Comparison of ENCODE assay signal across 10 cellular contexts in the genomic region with DNA sequence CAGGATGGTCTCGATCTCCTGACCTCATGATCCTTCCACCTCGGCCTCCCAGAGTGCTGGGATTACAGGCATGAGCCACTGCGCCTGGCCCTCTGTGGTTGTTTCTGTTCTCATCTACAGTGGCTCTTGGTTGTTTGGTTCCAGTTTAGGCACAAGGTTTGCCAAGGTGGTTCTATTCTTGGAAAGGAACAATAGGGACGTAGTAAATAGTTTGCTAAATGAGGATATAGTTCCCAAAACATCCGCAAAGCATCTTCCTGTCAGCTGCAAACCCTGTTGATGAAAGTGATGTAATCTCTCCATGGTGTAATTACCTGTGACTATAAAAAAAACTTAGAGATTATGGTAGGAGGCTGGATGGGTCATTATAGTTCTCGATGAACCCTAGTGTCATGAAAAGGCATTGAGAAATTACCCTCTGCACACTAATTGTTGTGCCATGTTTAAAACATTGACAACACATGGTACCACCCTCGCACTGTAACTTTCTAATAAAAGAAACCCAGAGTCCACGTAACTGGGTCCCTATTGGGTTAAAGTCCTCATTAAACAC. TPM values are rescaled to one million over a fixed set of nuclear protein-coding genes. Genes with fewer than 3 reads are reported as not detected.
A peak's percentile ranks its signal among the peaks of the same experiment; 100 is the strongest.
DNase-seq lines count a peak whose midpoint lies in the region; ATAC-seq and TF ChIP-seq lines count a peak whose summit lies in the region.
"Had no signal": no experiment of that assay in that cellular context is flagged by ENCODE, and none has a peak within 500 bp of the region (broad histone marks: within the 10 kb centered on the region; RNA-seq: fewer than 3 reads in every experiment).

No MANE protein-coding gene starts in this region.

- intact Hi-C loops in mucosa of descending colon (cut with DNase I, micrococcal nuclease) (loop anchor here in 1 of 2 donors (10.0 kb wide), 1 partner anchor 49 kb away; a partner anchor contains a TSS), tibial artery (cut with DNase I; ENCODE audit: low total_unique reads) (loop anchor here (10.0 kb wide), 1 partner anchor 49 kb away; a partner anchor contains a TSS)

- H3K4me1 ChIP-seq in mucosa of descending colon (ENCODE audit: low read depth), result peaks cover 23% of the 10 kb centered on the region
- H3K4me1 ChIP-seq in tibial artery, result peaks cover 0 to 96% (median 74%) of the 10 kb centered on the region in 4 donors

- H3K36me3 Mint-ChIP-seq in activated T-cell treated with anti-CD3 and anti-CD28 coated beads, Interleukin-2, amount 50 U/mL, for 72 hours (ENCODE audit: insufficient read depth in 2 of 2), result peaks cover 11 to 29% of the 10 kb centered on the region in 2 donors
- H3K36me3 Mint-ChIP-seq in activated T-helper 17 cell treated with anti-CD3 and anti-CD28 coated beads, Interleukin-2, amount 50 U/mL, for 72 hours (ENCODE audit: low read depth), result peaks cover 89% of the 10 kb centered on the region

- H3K4me3 ChIP-seq in mucosa of descending colon (no peak overlapping the region), tibial artery (no peak overlapping the region)

- H3K4me1 Mint-ChIP-seq in activated T-cell treated with anti-CD3 and anti-CD28 coated beads, Interleukin-2, amount 50 U/mL, for 72 hours (ENCODE audit: low read depth), result peaks cover 97% of the 10 kb centered on the region
- peaks cover 67% of the 10 kb centered on the region for H3K4me1 Mint-ChIP-seq in activated T-helper 17 cell treated with anti-CD3 and anti-CD28 coated beads, Interleukin-2, amount 50 U/mL, for 72 hours

- no peaks in the 10 kb centered on the region for H3K27me3 Mint-ChIP-seq in activated T-cell treated with anti-CD3 and anti-CD28 coated beads, Interleukin-2, amount 50 U/mL, for 72 hours (ENCODE audit: low read depth)
- H3K27me3 Mint-ChIP-seq in activated T-helper 17 cell treated with anti-CD3 and anti-CD28 coated beads, Interleukin-2, amount 50 U/mL, for 72 hours, result no peaks in the 10 kb centered on the region

- H3K27ac Mint-ChIP-seq in activated T-cell treated with anti-CD3 and anti-CD28 coated beads, Interleukin-2, amount 50 U/mL, for 72 hours, result peak overlapping the region; percentile 26
- peak overlapping the region; percentile 78 for H3K27ac Mint-ChIP-seq in activated T-helper 17 cell treated with anti-CD3 and anti-CD28 coated beads, Interleukin-2, amount 50 U/mL, for 72 hours

- no peak for ATAC-seq in activated T-cell treated with anti-CD3 and anti-CD28 coated beads, Interleukin-2, amount 50 U/mL, for 72 hours (replicated peaks in 1 of 2)
- no peak for ATAC-seq in activated T-helper 17 cell treated with anti-CD3 and anti-CD28 coated beads, Interleukin-2, amount 50 U/mL, for 72 hours (replicated peaks)
- peak; percentile 55 for ATAC-seq in mucosa of descending colon
- no peak for ATAC-seq in HG02759 (IDR thresholded peaks at IDR 0.05; ENCODE audit: unreplicated experiment)

- TF ChIP-seq CTCF in mucosa of descending colon (IDR thresholded peaks at IDR 0.05), result no peak
- TF ChIP-seq CTCF in tibial artery (IDR thresholded peaks at IDR 0.05), result no peak

- peak overlapping the region; percentile 69 to 76 for H3K27ac ChIP-seq in tibial artery

- H3K9me3 ChIP-seq in mucosa of descending colon, result no peaks in the 10 kb centered on the region
- no peaks in the 10 kb centered on the region for H3K9me3 ChIP-seq in tibial artery

- no peaks in the 10 kb centered on the region for H3K36me3 ChIP-seq in mucosa of descending colon (ENCODE audit: low read depth)
- H3K36me3 ChIP-seq in tibial artery, result peaks cover 4 to 10% (median 7%) of the 10 kb centered on the region in 3 donors

- H3K27me3 ChIP-seq in tibial artery, result no peaks in the 10 kb centered on the region

- H3K4me3 Mint-ChIP-seq in activated T-cell treated with anti-CD3 and anti-CD28 coated beads, Interleukin-2, amount 50 U/mL, for 72 hours, result no peak overlapping the region
- H3K4me3 Mint-ChIP-seq in activated T-helper 17 cell treated with anti-CD3 and anti-CD28 coated beads, Interleukin-2, amount 50 U/mL, for 72 hours, result no peak overlapping the region

- no peak for DNase-seq in activated T-cell treated with anti-CD3 and anti-CD28 coated beads, Interleukin-2, amount 50 U/mL, for 72 hours
- no peak for DNase-seq in activated T-cell treated with anti-CD3 and anti-CD28 coated beads, Interleukin-2, amount 50 U/mL, for 48 hours
- no peak for DNase-seq in mucosa of descending colon
- no peak for DNase-seq in tibial artery
- no peak for DNase-seq in HCEC 1CT
- no peak for DNase-seq in SW 1271 (lab: John Stamatoyannopoulos, UW)
- DNase-seq: amniotic stem cell, NCI-H1105 treated with DMSO at 0.1 percent for 48 hours had no signal

- H3K9me3 Mint-ChIP-seq in activated T-cell treated with anti-CD3 and anti-CD28 coated beads, Interleukin-2, amount 50 U/mL, for 72 hours, result no peaks in the 10 kb centered on the region
- H3K9me3 Mint-ChIP-seq in activated T-helper 17 cell treated with anti-CD3 and anti-CD28 coated beads, Interleukin-2, amount 50 U/mL, for 72 hours, result no peaks in the 10 kb centered on the region

RNA-seq across cellular contexts. Expression of a gene that starts 52.9 kb away (rescaled TPM):
- 10 to 100 TPM; 60.3 to 73.8 TPM for total RNA-seq in activated T-cell treated with anti-CD3 and anti-CD28 coated beads, Interleukin-2, amount 50 U/mL, for 72 hours
- 10 to 100 TPM; 76.9 to 96.4 TPM for total RNA-seq in activated T-helper 17 cell treated with anti-CD3 and anti-CD28 coated beads, Interleukin-2, amount 50 U/mL, for 72 hours
- total RNA-seq in mucosa of descending colon, result 10 to 100 TPM; 56.3 to 98.3 (median 95.6) TPM
